ENCODE assay signal across 7 cellular contexts in the genomic region with DNA sequence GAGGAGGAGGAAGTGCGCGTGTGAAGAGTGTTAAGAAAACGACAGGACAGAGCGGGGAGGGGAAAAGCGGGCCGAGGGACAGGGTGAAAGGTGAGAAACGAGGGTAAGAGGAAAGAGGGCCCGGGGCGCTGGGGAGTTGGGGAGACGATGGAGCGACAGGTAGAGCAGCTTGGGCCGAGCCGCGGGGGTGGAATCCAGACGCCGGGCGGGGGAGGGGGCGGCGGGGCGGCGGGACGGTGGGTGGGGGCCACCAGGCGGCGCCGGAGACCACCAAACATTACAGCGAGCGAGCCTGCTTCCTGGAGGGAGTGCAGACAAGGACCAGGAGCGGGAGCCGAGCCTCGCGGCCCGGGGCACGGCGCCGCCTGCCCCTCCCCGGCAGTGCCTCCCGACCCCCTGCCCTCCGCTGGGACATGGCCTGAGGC. TPM values are rescaled to one million over a fixed set of nuclear protein-coding genes. Genes with fewer than 3 reads are reported as not detected.
DNase-seq lines count a peak whose midpoint lies in the region; ATAC-seq and TF ChIP-seq lines count a peak whose summit lies in the region.
"Not testable (repeated sequence)": the region's sequence is repeated elsewhere in the genome, so short reads cannot be mapped to it uniquely, and the experiment has no call there.

No MANE protein-coding gene starts in this region.

- TF ChIP-seq CTCF in retinal pigment epithelial cell (conservative IDR thresholded peaks at IDR 0.05; ENCODE audit: low read depth, low read length) = not testable (repeated sequence)

- not testable (repeated sequence) for DNase-seq in Jurkat, Clone E6-1 (ENCODE audit: low read depth, low spot score); central memory CD8-positive, alpha-beta T cell (ENCODE audit: low spot score in 2 of 2); retinal pigment epithelial cell (ENCODE audit: low read depth)
- DNase-seq in activated CD4-positive, alpha-beta T cell treated with anti-CD3 and anti-CD28 coated beads, Interleukin-2, amount 50 U/mL, for 4 hours = peak; percentile 11 to 17

- H3K4me3 ChIP-seq in Jurkat, Clone E6-1 (ENCODE audit: low read length) = peak overlapping the region; percentile 53
- peak overlapping the region; percentile 55 for H3K4me3 ChIP-seq in iPS-18a (ENCODE audit: low read length)
- H3K4me3 ChIP-seq in retinal pigment epithelial cell (ENCODE audit: low read length) = peak overlapping the region; percentile 52

- H3K27me3 Mint-ChIP-seq in central memory CD8-positive, alpha-beta T cell = not testable (repeated sequence)

- not testable (repeated sequence) for H3K27ac ChIP-seq in iPS-18a (ENCODE audit: low read length)

- peak overlapping the region; percentile 90 for H3K4me3 Mint-ChIP-seq in central memory CD8-positive, alpha-beta T cell

- H3K36me3 Mint-ChIP-seq in central memory CD8-positive, alpha-beta T cell (ENCODE audit: insufficient read depth) = peaks cover 15% of the 10 kb centered on the region

- H3K9ac ChIP-seq in iPS-18a (ENCODE audit: low read length) = peak overlapping the region; percentile 59

- H3K4me1 ChIP-seq in iPS-18a (ENCODE audit: control insufficient read depth, low read depth, low read length) = not testable (repeated sequence)

- not testable (repeated sequence) for H3K9me3 Mint-ChIP-seq in central memory CD8-positive, alpha-beta T cell

- ATAC-seq in GM18909 (IDR thresholded peaks at IDR 0.05; ENCODE audit: poor library complexity, unreplicated experiment) (peak; percentile 24), HG02759 (IDR thresholded peaks at IDR 0.05; ENCODE audit: unreplicated experiment) (peak; percentile 14)
- ATAC-seq in central memory CD8-positive, alpha-beta T cell (replicated peaks; ENCODE audit: extremely low read depth, poor library complexity, severe bottlenecking) = peak; percentile 2

- not testable (repeated sequence) for H3K36me3 ChIP-seq in iPS-18a (ENCODE audit: control insufficient read depth, low read depth, low read length)

- H3K9me3 ChIP-seq in iPS-18a (ENCODE audit: control insufficient read depth, low read depth, low read length) = not testable (repeated sequence)

- H3K27ac Mint-ChIP-seq in central memory CD8-positive, alpha-beta T cell (ENCODE audit: low read depth) = peak overlapping the region; percentile 99

- H3K4me1 Mint-ChIP-seq in central memory CD8-positive, alpha-beta T cell = peaks cover 20% of the 10 kb centered on the region

- H3K27me3 ChIP-seq in iPS-18a (ENCODE audit: control insufficient read depth, insufficient read depth, low read length) = not testable (repeated sequence)

RNA-seq across cellular contexts. Expression of gene NUTM2E, which starts 0.9 kb away (rescaled TPM):
- polyA plus RNA-seq in Jurkat, Clone E6-1 (2012; ENCODE audit: insufficient read depth, insufficient read length) = 0.65 TPM
